ENCODE assay signal across 1 cellular context in the genomic region with DNA sequence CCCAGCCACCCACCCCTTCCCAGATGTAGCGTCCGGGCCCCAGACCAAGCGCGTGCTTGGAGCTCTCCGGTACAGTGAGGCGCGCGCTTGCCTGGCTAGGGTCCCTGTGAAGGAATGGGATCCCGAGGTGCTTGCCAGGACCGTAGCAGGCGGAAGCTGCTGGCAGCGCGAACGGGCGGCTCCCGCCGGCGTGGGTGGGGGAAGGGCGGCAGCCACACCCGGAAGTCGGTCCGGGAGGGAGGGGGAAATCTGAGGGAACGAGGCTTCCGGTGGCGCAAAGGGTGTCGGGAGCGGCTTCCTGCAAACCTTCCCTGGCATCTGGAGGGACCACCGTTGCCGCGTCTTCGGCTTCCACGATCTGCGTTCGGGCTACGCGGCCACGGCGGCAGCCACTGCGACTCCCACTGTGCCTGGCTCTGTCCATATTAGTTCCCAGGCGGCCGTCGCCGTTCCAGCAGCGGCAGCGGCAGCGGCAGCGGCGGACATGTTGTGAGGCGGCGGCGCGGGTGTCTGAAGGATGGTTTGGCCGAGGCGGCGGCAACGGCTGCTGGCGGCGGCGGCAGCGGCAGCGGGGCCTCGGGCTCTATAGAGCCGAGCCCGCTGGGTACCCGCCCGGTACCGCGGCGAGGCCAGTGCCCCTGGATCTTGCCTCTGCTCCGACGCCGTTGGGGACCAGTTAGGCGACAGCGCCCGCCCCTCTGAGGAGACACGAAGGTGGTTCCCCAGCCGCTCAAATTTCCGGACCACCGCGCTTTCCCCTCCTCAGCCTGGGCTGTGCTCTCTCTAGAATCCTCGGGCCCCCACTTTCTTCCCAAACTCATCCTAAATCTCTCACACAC.
TF ChIP-seq lines count a peak whose summit lies in the region.

A gene (plus strand): TSS at position 275 of the 839 bp plus-strand sequence. CDS start 739 bp downstream, outside the sequence.

TF ChIP-seq in K562, 482 proteins besides CTCF, POLR2A, EP300 and RAD21 (continued from another document and continues in another):
- TF ChIP-seq, protein P1, sequence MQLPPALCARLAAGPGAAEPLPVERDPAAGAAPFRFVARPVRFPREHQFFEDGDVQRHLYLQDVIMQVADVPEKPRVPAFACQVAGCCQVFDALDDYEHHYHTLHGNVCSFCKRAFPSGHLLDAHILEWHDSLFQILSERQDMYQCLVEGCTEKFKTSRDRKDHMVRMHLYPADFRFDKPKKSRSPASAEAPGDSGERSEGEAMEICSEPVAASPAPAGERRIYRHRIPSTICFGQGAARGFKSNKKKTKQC (CRISPR knock-in tag; IDR thresholded peaks at IDR 0.05) = peak; percentile 90; the same call in 1 of the 2 replicates
- no peak for TF ChIP-seq SPI1 (IDR thresholded peaks at IDR 0.05; ENCODE audit: borderline replicate concordance, low read depth, low read length)
- no peak for TF ChIP-seq U2AF1 (optimal IDR thresholded peaks at IDR 0.05; ENCODE audit: low read depth, low read length)
- TF ChIP-seq BCL6 (CRISPR knock-in tag; IDR thresholded peaks at IDR 0.05) = no peak
- no peak for TF ChIP-seq ZNF274 (IDR thresholded peaks at IDR 0.05; ENCODE audit: borderline replicate concordance, low read depth, low read length)
- no peak for TF ChIP-seq ZNF124 (CRISPR knock-in tag; IDR thresholded peaks at IDR 0.05)
- TF ChIP-seq GTF2A2 (tag; IDR thresholded peaks at IDR 0.05) = no peak
- TF ChIP-seq GATAD2A (IDR thresholded peaks at IDR 0.05) = no peak
- 0 out of 2 replicates have a peak, but pooled peaks have one; percentile 49 for TF ChIP-seq ZNF717 (CRISPR knock-in tag; IDR thresholded peaks at IDR 0.05)
- TF ChIP-seq TEAD4 (IDR thresholded peaks at IDR 0.05; ENCODE audit: low read length) = peak; percentile 31; the same call in 1 of the 2 replicates
- TF ChIP-seq TEAD4 (CRISPR knock-in tag; IDR thresholded peaks at IDR 0.05; ENCODE audit: borderline replicate concordance) = no peak
- peak; percentile 82 for TF ChIP-seq CREM (IDR thresholded peaks at IDR 0.05; ENCODE audit: low read depth)
- TF ChIP-seq ZNF146 (CRISPR knock-in tag; IDR thresholded peaks at IDR 0.05; ENCODE audit: unreplicated experiment) = no peak
- TF ChIP-seq, protein P2, sequence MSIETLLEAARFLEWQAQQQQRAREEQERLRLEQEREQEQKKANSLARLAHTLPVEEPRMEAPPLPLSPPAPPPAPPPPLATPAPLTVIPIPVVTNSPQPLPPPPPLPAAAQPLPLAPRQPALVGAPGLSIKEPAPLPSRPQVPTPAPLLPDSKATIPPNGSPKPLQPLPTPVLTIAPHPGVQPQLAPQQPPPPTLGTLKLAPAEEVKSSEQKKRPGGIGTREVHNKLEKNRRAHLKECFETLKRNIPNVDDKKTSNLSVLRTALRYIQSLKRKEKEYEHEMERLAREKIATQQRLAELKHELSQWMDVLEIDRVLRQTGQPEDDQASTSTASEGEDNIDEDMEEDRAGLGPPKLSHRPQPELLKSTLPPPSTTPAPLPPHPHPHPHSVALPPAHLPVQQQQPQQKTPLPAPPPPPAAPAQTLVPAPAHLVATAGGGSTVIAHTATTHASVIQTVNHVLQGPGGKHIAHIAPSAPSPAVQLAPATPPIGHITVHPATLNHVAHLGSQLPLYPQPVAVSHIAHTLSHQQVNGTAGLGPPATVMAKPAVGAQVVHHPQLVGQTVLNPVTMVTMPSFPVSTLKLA (conservative IDR thresholded peaks at IDR 0.05) = peak; percentile 85 to 90
- peak; percentile 70; the same call in 1 of the 2 replicates for TF ChIP-seq ZNF589 (CRISPR knock-in tag; IDR thresholded peaks at IDR 0.05; ENCODE audit: low read depth)
- peak; percentile 62 for TF ChIP-seq NCOR1 (IDR thresholded peaks at IDR 0.05)
- TF ChIP-seq, protein P3, sequence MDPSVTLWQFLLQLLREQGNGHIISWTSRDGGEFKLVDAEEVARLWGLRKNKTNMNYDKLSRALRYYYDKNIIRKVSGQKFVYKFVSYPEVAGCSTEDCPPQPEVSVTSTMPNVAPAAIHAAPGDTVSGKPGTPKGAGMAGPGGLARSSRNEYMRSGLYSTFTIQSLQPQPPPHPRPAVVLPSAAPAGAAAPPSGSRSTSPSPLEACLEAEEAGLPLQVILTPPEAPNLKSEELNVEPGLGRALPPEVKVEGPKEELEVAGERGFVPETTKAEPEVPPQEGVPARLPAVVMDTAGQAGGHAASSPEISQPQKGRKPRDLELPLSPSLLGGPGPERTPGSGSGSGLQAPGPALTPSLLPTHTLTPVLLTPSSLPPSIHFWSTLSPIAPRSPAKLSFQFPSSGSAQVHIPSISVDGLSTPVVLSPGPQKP (CRISPR knock-in tag; IDR thresholded peaks at IDR 0.05) = no peak
- TF ChIP-seq MCM5 (IDR thresholded peaks at IDR 0.05; ENCODE audit: low read depth) = no peak
- TF ChIP-seq FOXK1 (CRISPR knock-in tag; IDR thresholded peaks at IDR 0.05; ENCODE audit: borderline replicate concordance) = peak; percentile 88; the same call in 1 of the 2 replicates
- TF ChIP-seq ZFX (CRISPR knock-in tag; IDR thresholded peaks at IDR 0.05) = peak; percentile 86
- no peak for TF ChIP-seq TCF7L2 (IDR thresholded peaks at IDR 0.05; ENCODE audit: low read depth, low read length)
- TF ChIP-seq, protein P4, sequence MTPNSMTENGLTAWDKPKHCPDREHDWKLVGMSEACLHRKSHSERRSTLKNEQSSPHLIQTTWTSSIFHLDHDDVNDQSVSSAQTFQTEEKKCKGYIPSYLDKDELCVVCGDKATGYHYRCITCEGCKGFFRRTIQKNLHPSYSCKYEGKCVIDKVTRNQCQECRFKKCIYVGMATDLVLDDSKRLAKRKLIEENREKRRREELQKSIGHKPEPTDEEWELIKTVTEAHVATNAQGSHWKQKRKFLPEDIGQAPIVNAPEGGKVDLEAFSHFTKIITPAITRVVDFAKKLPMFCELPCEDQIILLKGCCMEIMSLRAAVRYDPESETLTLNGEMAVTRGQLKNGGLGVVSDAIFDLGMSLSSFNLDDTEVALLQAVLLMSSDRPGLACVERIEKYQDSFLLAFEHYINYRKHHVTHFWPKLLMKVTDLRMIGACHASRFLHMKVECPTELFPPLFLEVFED (CRISPR knock-in tag; conservative IDR thresholded peaks at IDR 0.05) = 0 out of 2 replicates have a peak, but pooled peaks have one; percentile 20
- TF ChIP-seq RBM15 (IDR thresholded peaks at IDR 0.05; ENCODE audit: insufficient read depth, low read length) = no peak
- TF ChIP-seq BHLHE40 (IDR thresholded peaks at IDR 0.05; ENCODE audit: low read length) = no peak
- TF ChIP-seq ZNF507 (tag; conservative IDR thresholded peaks at IDR 0.05) = no peak
- TF ChIP-seq, protein P5, sequence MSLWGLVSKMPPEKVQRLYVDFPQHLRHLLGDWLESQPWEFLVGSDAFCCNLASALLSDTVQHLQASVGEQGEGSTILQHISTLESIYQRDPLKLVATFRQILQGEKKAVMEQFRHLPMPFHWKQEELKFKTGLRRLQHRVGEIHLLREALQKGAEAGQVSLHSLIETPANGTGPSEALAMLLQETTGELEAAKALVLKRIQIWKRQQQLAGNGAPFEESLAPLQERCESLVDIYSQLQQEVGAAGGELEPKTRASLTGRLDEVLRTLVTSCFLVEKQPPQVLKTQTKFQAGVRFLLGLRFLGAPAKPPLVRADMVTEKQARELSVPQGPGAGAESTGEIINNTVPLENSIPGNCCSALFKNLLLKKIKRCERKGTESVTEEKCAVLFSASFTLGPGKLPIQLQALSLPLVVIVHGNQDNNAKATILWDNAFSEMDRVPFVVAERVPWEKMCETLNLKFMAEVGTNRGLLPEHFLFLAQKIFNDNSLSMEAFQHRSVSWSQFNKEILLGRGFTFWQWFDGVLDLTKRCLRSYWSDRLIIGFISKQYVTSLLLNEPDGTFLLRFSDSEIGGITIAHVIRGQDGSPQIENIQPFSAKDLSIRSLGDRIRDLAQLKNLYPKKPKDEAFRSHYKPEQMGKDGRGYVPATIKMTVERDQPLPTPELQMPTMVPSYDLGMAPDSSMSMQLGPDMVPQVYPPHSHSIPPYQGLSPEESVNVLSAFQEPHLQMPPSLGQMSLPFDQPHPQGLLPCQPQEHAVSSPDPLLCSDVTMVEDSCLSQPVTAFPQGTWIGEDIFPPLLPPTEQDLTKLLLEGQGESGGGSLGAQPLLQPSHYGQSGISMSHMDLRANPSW (CRISPR knock-in tag; IDR thresholded peaks at IDR 0.05) = 0 out of 2 replicates have a peak, but pooled peaks have one; percentile 34
- TF ChIP-seq, protein P6, sequence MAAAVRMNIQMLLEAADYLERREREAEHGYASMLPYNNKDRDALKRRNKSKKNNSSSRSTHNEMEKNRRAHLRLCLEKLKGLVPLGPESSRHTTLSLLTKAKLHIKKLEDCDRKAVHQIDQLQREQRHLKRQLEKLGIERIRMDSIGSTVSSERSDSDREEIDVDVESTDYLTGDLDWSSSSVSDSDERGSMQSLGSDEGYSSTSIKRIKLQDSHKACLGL (CRISPR knock-in tag; IDR thresholded peaks at IDR 0.05; ENCODE audit: borderline replicate concordance, poor library complexity, severe bottlenecking) = no peak
- peak; percentile 88 for TF ChIP-seq PRPF4 (IDR thresholded peaks at IDR 0.05; ENCODE audit: insufficient read depth, low read depth, low read length, poor library complexity, severe bottlenecking)
- TF ChIP-seq CEBPB (tag; IDR thresholded peaks at IDR 0.05) = no peak
- TF ChIP-seq, protein P7, sequence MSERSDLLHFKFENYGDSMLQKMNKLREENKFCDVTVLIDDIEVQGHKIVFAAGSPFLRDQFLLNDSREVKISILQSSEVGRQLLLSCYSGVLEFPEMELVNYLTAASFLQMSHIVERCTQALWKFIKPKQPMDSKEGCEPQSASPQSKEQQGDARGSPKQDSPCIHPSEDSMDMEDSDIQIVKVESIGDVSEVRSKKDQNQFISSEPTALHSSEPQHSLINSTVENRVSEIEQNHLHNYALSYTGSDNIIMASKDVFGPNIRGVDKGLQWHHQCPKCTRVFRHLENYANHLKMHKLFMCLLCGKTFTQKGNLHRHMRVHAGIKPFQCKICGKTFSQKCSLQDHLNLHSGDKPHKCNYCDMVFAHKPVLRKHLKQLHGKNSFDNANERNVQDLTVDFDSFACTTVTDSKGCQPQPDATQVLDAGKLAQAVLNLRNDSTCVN (CRISPR knock-in tag; IDR thresholded peaks at IDR 0.05) = no peak
- TF ChIP-seq MCM2 (IDR thresholded peaks at IDR 0.05; ENCODE audit: low read depth) = no peak
- TF ChIP-seq HDAC1 (IDR thresholded peaks at IDR 0.05) = peak; percentile 45 to 68; a peak in 3 of 4 replicates
- peak; percentile 80 for TF ChIP-seq MYNN (IDR thresholded peaks at IDR 0.05)
- no peak for TF ChIP-seq MYNN (CRISPR knock-in tag; IDR thresholded peaks at IDR 0.05)
- TF ChIP-seq ZZZ3 (IDR thresholded peaks at IDR 0.05) = no peak
- TF ChIP-seq, protein P8, sequence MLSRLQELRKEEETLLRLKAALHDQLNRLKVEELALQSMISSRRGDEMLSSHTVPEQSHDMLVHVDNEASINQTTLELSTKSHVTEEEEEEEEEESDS (CRISPR knock-in tag; IDR thresholded peaks at IDR 0.05) = no peak
- no peak for TF ChIP-seq ZNF197 (CRISPR knock-in tag; IDR thresholded peaks at IDR 0.05; ENCODE audit: low read depth)
- TF ChIP-seq BCOR (IDR thresholded peaks at IDR 0.05) = peak; percentile 43; the same call in 1 of the 2 replicates
- TF ChIP-seq, protein P9, sequence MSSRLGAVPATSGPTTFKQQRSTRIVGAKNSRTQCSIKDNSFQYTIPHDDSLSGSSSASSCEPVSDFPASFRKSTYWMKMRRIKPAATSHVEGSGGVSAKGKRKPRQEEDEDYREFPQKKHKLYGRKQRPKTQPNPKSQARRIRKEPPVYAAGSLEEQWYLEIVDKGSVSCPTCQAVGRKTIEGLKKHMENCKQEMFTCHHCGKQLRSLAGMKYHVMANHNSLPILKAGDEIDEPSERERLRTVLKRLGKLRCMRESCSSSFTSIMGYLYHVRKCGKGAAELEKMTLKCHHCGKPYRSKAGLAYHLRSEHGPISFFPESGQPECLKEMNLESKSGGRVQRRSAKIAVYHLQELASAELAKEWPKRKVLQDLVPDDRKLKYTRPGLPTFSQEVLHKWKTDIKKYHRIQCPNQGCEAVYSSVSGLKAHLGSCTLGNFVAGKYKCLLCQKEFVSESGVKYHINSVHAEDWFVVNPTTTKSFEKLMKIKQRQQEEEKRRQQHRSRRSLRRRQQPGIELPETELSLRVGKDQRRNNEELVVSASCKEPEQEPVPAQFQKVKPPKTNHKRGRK (tag; IDR thresholded peaks at IDR 0.05) = no peak
- TF ChIP-seq, protein P10, sequence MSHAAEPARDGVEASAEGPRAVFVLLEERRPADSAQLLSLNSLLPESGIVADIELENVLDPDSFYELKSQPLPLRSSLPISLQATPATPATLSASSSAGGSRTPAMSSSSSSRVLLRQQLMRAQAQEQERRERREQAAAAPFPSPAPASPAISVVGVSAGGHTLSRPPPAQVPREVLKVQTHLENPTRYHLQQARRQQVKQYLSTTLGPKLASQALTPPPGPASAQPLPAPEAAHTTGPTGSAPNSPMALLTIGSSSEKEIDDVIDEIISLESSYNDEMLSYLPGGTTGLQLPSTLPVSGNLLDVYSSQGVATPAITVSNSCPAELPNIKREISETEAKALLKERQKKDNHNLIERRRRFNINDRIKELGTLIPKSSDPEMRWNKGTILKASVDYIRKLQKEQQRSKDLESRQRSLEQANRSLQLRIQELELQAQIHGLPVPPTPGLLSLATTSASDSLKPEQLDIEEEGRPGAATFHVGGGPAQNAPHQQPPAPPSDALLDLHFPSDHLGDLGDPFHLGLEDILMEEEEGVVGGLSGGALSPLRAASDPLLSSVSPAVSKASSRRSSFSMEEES (CRISPR knock-in tag; IDR thresholded peaks at IDR 0.05) = no peak
- TF ChIP-seq, protein P11, sequence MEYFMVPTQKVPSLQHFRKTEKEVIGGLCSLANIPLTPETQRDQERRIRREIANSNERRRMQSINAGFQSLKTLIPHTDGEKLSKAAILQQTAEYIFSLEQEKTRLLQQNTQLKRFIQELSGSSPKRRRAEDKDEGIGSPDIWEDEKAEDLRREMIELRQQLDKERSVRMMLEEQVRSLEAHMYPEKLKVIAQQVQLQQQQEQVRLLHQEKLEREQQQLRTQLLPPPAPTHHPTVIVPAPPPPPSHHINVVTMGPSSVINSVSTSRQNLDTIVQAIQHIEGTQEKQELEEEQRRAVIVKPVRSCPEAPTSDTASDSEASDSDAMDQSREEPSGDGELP (CRISPR knock-in tag; IDR thresholded peaks at IDR 0.05; ENCODE audit: borderline replicate concordance) = peak; percentile 86
- TF ChIP-seq EGR1 (conservative IDR thresholded peaks at IDR 0.05) = peak; percentile 91
